8 cellular contexts compared by ENCODE assay signal in genomic region chr16:23863511-23864422, GRCh38. TPM values are rescaled to one million over a fixed set of nuclear protein-coding genes. Genes with fewer than 3 reads are reported as not detected.
DNase-seq lines count a peak whose midpoint lies in the region; ATAC-seq and TF ChIP-seq lines count a peak whose summit lies in the region.

No MANE protein-coding gene starts in this region.

- no peak for TF ChIP-seq CTCF in progenitor cell of endocrine pancreas (IDR thresholded peaks at IDR 0.05; ENCODE audit: unreplicated experiment)

- peaks cover 76% of the 10 kb centered on the region for H3K4me1 Mint-ChIP-seq in activated CD8-positive, alpha-beta memory T cell treated with anti-CD3 and anti-CD28 coated beads, Interleukin-2, amount 10 ng/mL, durations not matched to agents 7 days and 5 days
- H3K4me1 Mint-ChIP-seq in progenitor cell of endocrine pancreas (ENCODE audit: low read depth): no peaks in the 10 kb centered on the region

- no peaks in the 10 kb centered on the region for H3K27me3 Mint-ChIP-seq in activated CD8-positive, alpha-beta memory T cell treated with anti-CD3 and anti-CD28 coated beads, Interleukin-2, amount 10 ng/mL, durations not matched to agents 7 days and 5 days
- peaks cover 80% of the 10 kb centered on the region for H3K27me3 Mint-ChIP-seq in progenitor cell of endocrine pancreas

- H3K4me3 Mint-ChIP-seq in activated CD8-positive, alpha-beta memory T cell treated with anti-CD3 and anti-CD28 coated beads, Interleukin-2, amount 10 ng/mL, durations not matched to agents 7 days and 5 days: peak overlapping the region; percentile 81
- no peak overlapping the region for H3K4me3 Mint-ChIP-seq in progenitor cell of endocrine pancreas (ENCODE audit: low read depth)

- H3K9me3 ChIP-seq in SK-N-MC (ENCODE audit: low read depth, low read length) (no peaks in the 10 kb centered on the region), mucosa of rectum (ENCODE audit: control insufficient read depth in 2 of 2, low read length in 2 of 2) (no peaks in the 10 kb centered on the region)

- DNase-seq in activated CD8-positive, alpha-beta memory T cell treated with anti-CD3 and anti-CD28 coated beads, Interleukin-2, amount 10 ng/mL, durations not matched to agents 7 days and 5 days: peak; percentile 64
- DNase-seq in activated CD8-positive, alpha-beta memory T cell treated with anti-CD3 and anti-CD28 coated beads, Interleukin-2, amount 50 U/mL, for 48 hours: no peak
- DNase-seq in SK-N-MC (ENCODE audit: low read depth, low spot score): no peak
- no peak for DNase-seq in activated effector memory CD4-positive, alpha-beta T cell treated with Interleukin-2 at 50 U/mL for 16 hours
- DNase-seq in progenitor cell of endocrine pancreas (ENCODE audit: low spot score, unreplicated experiment): no peak
- DNase-seq in activated CD8-positive, alpha-beta memory T cell treated with anti-CD3 and anti-CD28 coated beads for 24 hours: no peak

- H3K27ac ChIP-seq in SK-N-MC: peak overlapping the region; percentile 82
- H3K27ac ChIP-seq in mucosa of rectum (ENCODE audit: low read depth in 2 of 2, low read length in 2 of 2): peak overlapping the region; percentile 36 to 67

- H3K36me3 ChIP-seq in SK-N-MC (ENCODE audit: insufficient read depth, low read length) (no peaks in the 10 kb centered on the region), mucosa of rectum (ENCODE audit: control insufficient read depth in 2 of 2, insufficient read depth in 2 of 2, low read length in 2 of 2) (no peaks in the 10 kb centered on the region)

- H3K9ac ChIP-seq in SK-N-MC (ENCODE audit: insufficient read length) (peak overlapping the region; percentile 64), mucosa of rectum (ENCODE audit: low read depth in 1 of 2, low read length in 2 of 2) (no peak overlapping the region)

- peaks cover 10 to 14% of the 10 kb centered on the region in 2 donors for H3K4me1 ChIP-seq in mucosa of rectum (ENCODE audit: control insufficient read depth in 2 of 2, insufficient read depth in 2 of 2, low read length in 2 of 2)

- H3K9me3 Mint-ChIP-seq in activated CD8-positive, alpha-beta memory T cell treated with anti-CD3 and anti-CD28 coated beads, Interleukin-2, amount 10 ng/mL, durations not matched to agents 7 days and 5 days (ENCODE audit: low read depth): no peaks in the 10 kb centered on the region
- no peaks in the 10 kb centered on the region for H3K9me3 Mint-ChIP-seq in progenitor cell of endocrine pancreas (ENCODE audit: low read depth)

- CTCF ChIA-PET in activated CD8-positive, alpha-beta memory T cell treated with anti-CD3 and anti-CD28 coated beads, Interleukin-2, amount 10 ng/mL, durations not matched to agents 7 days and 5 days (lab: Charles Lee): interaction anchor here (0.6 to 1.6 kb wide), 7 partner anchors 9 to 173 kb away, joined by 3 to 4 read pairs (median 3); no protein-coding TSS in a partner anchor

- H3K4me3 ChIP-seq in SK-N-MC: peak overlapping the region; percentile 67
- peak overlapping the region; percentile 45 to 51 for H3K4me3 ChIP-seq in mucosa of rectum (ENCODE audit: low read length in 2 of 2)

- H3K27me3 ChIP-seq in mucosa of rectum (ENCODE audit: control insufficient read depth in 2 of 2, insufficient read depth in 2 of 2, low read length in 2 of 2): no peaks in the 10 kb centered on the region

- H3K27ac Mint-ChIP-seq in activated CD8-positive, alpha-beta memory T cell treated with anti-CD3 and anti-CD28 coated beads, Interleukin-2, amount 10 ng/mL, durations not matched to agents 7 days and 5 days: peak overlapping the region; percentile 92
- no peak overlapping the region for H3K27ac Mint-ChIP-seq in progenitor cell of endocrine pancreas

- ATAC-seq in activated CD8-positive, alpha-beta memory T cell treated with anti-CD3 and anti-CD28 coated beads, Interleukin-2, amount 10 ng/mL, durations not matched to agents 7 days and 5 days: peak; percentile 88
- ATAC-seq in HG02981 (IDR thresholded peaks at IDR 0.05; ENCODE audit: unreplicated experiment): peak; percentile 67

- peaks cover 12% of the 10 kb centered on the region for H3K36me3 Mint-ChIP-seq in activated CD8-positive, alpha-beta memory T cell treated with anti-CD3 and anti-CD28 coated beads, Interleukin-2, amount 10 ng/mL, durations not matched to agents 7 days and 5 days
- no peaks in the 10 kb centered on the region for H3K36me3 Mint-ChIP-seq in progenitor cell of endocrine pancreas (ENCODE audit: insufficient read depth)

RNA-seq across cellular contexts. Expression of gene PRKCB, which starts 28.0 kb away (rescaled TPM):
- total RNA-seq in activated CD8-positive, alpha-beta memory T cell treated with anti-CD3 and anti-CD28 coated beads, Interleukin-2, amount 10 ng/mL, durations not matched to agents 7 days and 5 days: 100 to 1,000 TPM in 1 of 2 experiments, 10 to 100 TPM in 1; 98.5 to 125 TPM
- 0.27 and 0.36 TPM in 2 replicates for total RNA-seq in progenitor cell of endocrine pancreas

Comparison
In these comparisons a context has a peak if more than half of its experiments do, and no peak if none do; other contexts are left out.
1. RNA of gene PRKCB, which starts 28.0 kb away (total RNA-seq): 98.5 to 125 TPM in activated CD8-positive, alpha-beta memory T cell treated with anti-CD3 and anti-CD28 coated beads, Interleukin-2, amount 10 ng/mL, durations not matched to agents 7 days and 5 days; 0.27 to 0.36 TPM in progenitor cell of endocrine pancreas; every median in the first group is over 10 times any median in the second.